Comparison of ENCODE assay signal across 1 cellular context in genomic region chr14:100293497-100294212, GRCh38.
TF ChIP-seq lines count a peak whose summit lies in the region.

No MANE protein-coding gene starts in this region.

TF ChIP-seq in SK-N-SH, 30 proteins besides CTCF, POLR2A, EP300 and RAD21 (continued from another document):
- TF ChIP-seq USF1 (IDR thresholded peaks at IDR 0.05; ENCODE audit: borderline replicate concordance, low read depth), result no peak
- no peak for TF ChIP-seq REST (IDR thresholded peaks at IDR 0.05; ENCODE audit: low read depth, low read length)
- no peak for TF ChIP-seq GATA2 (CRISPR knock-in tag; IDR thresholded peaks at IDR 0.05)
- TF ChIP-seq ELF1 (IDR thresholded peaks at IDR 0.05), result no peak
- TF ChIP-seq USF2 (IDR thresholded peaks at IDR 0.05; ENCODE audit: borderline replicate concordance, low read depth, low read length), result no peak
- TF ChIP-seq SMC3 (IDR thresholded peaks at IDR 0.05; ENCODE audit: low read depth, low read length), result no peak
- no peak for TF ChIP-seq NFIC (IDR thresholded peaks at IDR 0.05; ENCODE audit: borderline replicate concordance)
- TF ChIP-seq FOXJ3 (CRISPR knock-in tag; IDR thresholded peaks at IDR 0.05), result no peak
- TF ChIP-seq TEAD4 (IDR thresholded peaks at IDR 0.05; ENCODE audit: borderline replicate concordance, insufficient read depth), result no peak
- TF ChIP-seq RXRA (IDR thresholded peaks at IDR 0.05; ENCODE audit: borderline replicate concordance, low read depth), result no peak
- TF ChIP-seq PBX3 (IDR thresholded peaks at IDR 0.05), result no peak
- no peak for TF ChIP-seq ZBTB33 (IDR thresholded peaks at IDR 0.05; ENCODE audit: borderline replicate concordance, low read depth)
- no peak for TF ChIP-seq YY1 (IDR thresholded peaks at IDR 0.05; ENCODE audit: low read depth)
